In the genomic region with DNA sequence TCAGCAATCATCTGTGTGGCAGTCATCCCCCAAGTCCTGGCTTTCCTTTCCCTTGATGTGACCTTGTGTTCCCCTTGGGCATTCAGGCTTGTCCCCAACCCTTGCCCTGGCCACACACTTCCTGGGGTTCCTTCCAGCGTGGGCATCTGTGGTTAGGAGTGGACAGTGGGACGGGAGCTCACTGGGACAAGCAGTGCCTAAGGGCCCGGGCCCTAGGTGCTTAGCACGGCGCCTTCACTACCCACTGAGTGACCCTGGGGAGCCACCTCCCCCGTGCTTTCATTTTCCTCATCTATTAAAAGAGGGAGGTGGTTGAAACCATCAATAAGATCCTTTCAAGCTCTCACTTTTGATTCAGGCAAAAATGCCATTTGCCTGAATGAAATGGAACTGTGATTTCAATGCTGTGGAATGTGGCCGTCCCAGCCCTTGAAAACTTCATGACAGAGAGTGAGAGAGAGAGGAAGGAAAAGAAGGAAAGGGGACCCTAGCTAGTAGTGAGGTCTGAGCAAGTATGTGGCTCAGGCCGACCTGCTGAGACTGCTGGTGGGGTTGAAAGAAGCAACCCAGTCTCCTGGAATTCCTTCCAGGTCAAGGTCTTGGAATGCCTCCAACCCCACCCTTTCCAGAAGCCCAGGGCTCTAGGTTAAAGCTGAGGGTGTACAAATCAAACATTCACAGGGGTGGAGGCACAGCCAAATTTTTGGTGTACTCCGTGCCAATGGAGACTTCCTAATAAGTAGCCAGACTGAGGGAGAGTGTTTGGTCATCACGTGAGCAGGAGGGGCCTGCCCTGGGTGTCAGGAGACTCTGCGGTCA, we compare ENCODE assay signal across 10 cellular contexts.
DNase-seq lines count a peak whose midpoint lies in the region; ATAC-seq, FAIRE-seq and TF ChIP-seq lines count a peak whose summit lies in the region.
"Had no signal": no experiment of that assay in that cellular context is flagged by ENCODE, and none has a peak within 500 bp of the region (broad histone marks: within the 10 kb centered on the region; RNA-seq: fewer than 3 reads in every experiment).

No MANE protein-coding gene starts in this region.

- intact Hi-C loops in thyroid gland (cut with DNase I) = no loop called here

- H3K4me3 Mint-ChIP-seq in chondrocyte (ENCODE audit: unreplicated experiment) = peak overlapping the region; percentile 47
- H3K4me3 Mint-ChIP-seq in activated CD8-positive, alpha-beta T cell treated with anti-CD3 and anti-CD28 coated beads, Interleukin-2, amount 10 ng/mL, durations not matched to agents 7 days and 5 days = no peak overlapping the region
- H3K4me3 Mint-ChIP-seq: naive thymus-derived CD4-positive, alpha-beta T cell had no signal

- H3K27me3 ChIP-seq in thyroid gland = no peaks in the 10 kb centered on the region

- no peaks in the 10 kb centered on the region for H3K36me3 Mint-ChIP-seq in chondrocyte (ENCODE audit: low read depth)
- no peaks in the 10 kb centered on the region for H3K36me3 Mint-ChIP-seq in activated CD8-positive, alpha-beta T cell treated with anti-CD3 and anti-CD28 coated beads, Interleukin-2, amount 10 ng/mL, durations not matched to agents 7 days and 5 days (ENCODE audit: low read depth)

- peak; percentile 61 for DNase-seq in HTR-8/SVneo (ENCODE audit: insufficient read length, low spot score)
- no peak for DNase-seq in chondrocyte (ENCODE audit: low spot score)
- peak; percentile 41 for DNase-seq in kidney glomerular epithelial cell (lab: John Stamatoyannopoulos, UW)
- DNase-seq in thyroid gland = peak; percentile 61 to 63
- DNase-seq in activated CD8-positive, alpha-beta T cell treated with anti-CD3 and anti-CD28 coated beads, Interleukin-2, amount 10 ng/mL, durations not matched to agents 7 days and 5 days = no peak
- DNase-seq in NCI-H1417 treated with DMSO at 0.1 percent for 48 hours (lab: John Stamatoyannopoulos, UW) = no peak
- DNase-seq: naive thymus-derived CD4-positive, alpha-beta T cell had no signal

- no peak for TF ChIP-seq CTCF in chondrocyte (IDR thresholded peaks at IDR 0.05)
- TF ChIP-seq CTCF in thyroid gland (IDR thresholded peaks at IDR 0.05) = no peak

- CTCF ChIA-PET in activated CD8-positive, alpha-beta T cell treated with anti-CD3 and anti-CD28 coated beads, Interleukin-2, amount 10 ng/mL, durations not matched to agents 7 days and 5 days (lab: Charles Lee) = interaction anchor here (1.1 kb wide), 1 partner anchor 28 kb away, joined by 3 read pairs; no protein-coding TSS in a partner anchor

- no peak for TF ChIP-seq POLR2A in thyroid gland (IDR thresholded peaks at IDR 0.05)

- WGBS in thyroid gland, 2 donors = 59 to 71% methylated on average over 11 of the region's 11 CpGs

- H3K27ac Mint-ChIP-seq in chondrocyte (ENCODE audit: unreplicated experiment) = peak overlapping the region; percentile 98
- H3K27ac Mint-ChIP-seq in activated CD8-positive, alpha-beta T cell treated with anti-CD3 and anti-CD28 coated beads, Interleukin-2, amount 10 ng/mL, durations not matched to agents 7 days and 5 days = no peak overlapping the region
- H3K27ac Mint-ChIP-seq: naive thymus-derived CD4-positive, alpha-beta T cell had no signal

- peaks cover 12% of the 10 kb centered on the region for H3K9me3 Mint-ChIP-seq in chondrocyte (ENCODE audit: low read depth)
- H3K9me3 Mint-ChIP-seq in activated CD8-positive, alpha-beta T cell treated with anti-CD3 and anti-CD28 coated beads, Interleukin-2, amount 10 ng/mL, durations not matched to agents 7 days and 5 days (ENCODE audit: insufficient read depth) = no peaks in the 10 kb centered on the region

- no peaks in the 10 kb centered on the region for H3K9me3 ChIP-seq in thyroid gland

- peaks cover 44% of the 10 kb centered on the region for H3K4me1 Mint-ChIP-seq in chondrocyte (ENCODE audit: low read depth)
- peaks cover 13% of the 10 kb centered on the region for H3K4me1 Mint-ChIP-seq in activated CD8-positive, alpha-beta T cell treated with anti-CD3 and anti-CD28 coated beads, Interleukin-2, amount 10 ng/mL, durations not matched to agents 7 days and 5 days (ENCODE audit: low read depth)

- ATAC-seq in activated CD8-positive, alpha-beta T cell treated with anti-CD3 and anti-CD28 coated beads, Interleukin-2, amount 10 ng/mL, durations not matched to agents 7 days and 5 days = no peak
- ATAC-seq in HG03095 (IDR thresholded peaks at IDR 0.05; ENCODE audit: unreplicated experiment) (no peak), GM18909 (IDR thresholded peaks at IDR 0.05; ENCODE audit: poor library complexity, unreplicated experiment) (no peak)
- ATAC-seq: naive thymus-derived CD4-positive, alpha-beta T cell had no signal

- POLR2A ChIA-PET in activated CD8-positive, alpha-beta T cell treated with anti-CD3 and anti-CD28 coated beads, Interleukin-2, amount 10 ng/mL, durations not matched to agents 7 days and 5 days (lab: Charles Lee) = interaction anchor here (0.6 kb wide), 1 partner anchor 34 kb away, joined by 4 read pairs; no protein-coding TSS in a partner anchor

- no peak overlapping the region for H3K4me3 ChIP-seq in thyroid gland (replicated peaks in 1 of 3)

- no peaks in the 10 kb centered on the region for H3K27me3 Mint-ChIP-seq in chondrocyte (ENCODE audit: low read depth)
- H3K27me3 Mint-ChIP-seq in activated CD8-positive, alpha-beta T cell treated with anti-CD3 and anti-CD28 coated beads, Interleukin-2, amount 10 ng/mL, durations not matched to agents 7 days and 5 days (ENCODE audit: low read depth) = peaks cover 12% of the 10 kb centered on the region

- H3K27ac ChIP-seq in thyroid gland = peak overlapping the region; percentile 53 to 77 (median 74)

- peak; percentile 57 for FAIRE-seq in HTR-8/SVneo (lab: Jason Lieb, UNC)
- FAIRE-seq: colon had no signal

- H3K36me3 ChIP-seq in thyroid gland = no peaks in the 10 kb centered on the region

- H3K4me1 ChIP-seq in thyroid gland = peaks cover 7 to 17% of the 10 kb centered on the region in 2 donors

Comparison
In these comparisons a context has a peak if more than half of its experiments do, and no peak if none do; other contexts are left out.
1. DNase-seq: peak in HTR-8/SVneo (single experiment), kidney glomerular epithelial cell (single experiment) and thyroid gland (2 of 2); none in chondrocyte (single experiment), activated CD8-positive, alpha-beta T cell treated with anti-CD3 and anti-CD28 coated beads, Interleukin-2, amount 10 ng/mL, durations not matched to agents 7 days and 5 days (single experiment) and NCI-H1417 treated with DMSO at 0.1 percent for 48 hours (single experiment).